Comparison of ENCODE assay signal across 21 cellular contexts in the genomic region with DNA sequence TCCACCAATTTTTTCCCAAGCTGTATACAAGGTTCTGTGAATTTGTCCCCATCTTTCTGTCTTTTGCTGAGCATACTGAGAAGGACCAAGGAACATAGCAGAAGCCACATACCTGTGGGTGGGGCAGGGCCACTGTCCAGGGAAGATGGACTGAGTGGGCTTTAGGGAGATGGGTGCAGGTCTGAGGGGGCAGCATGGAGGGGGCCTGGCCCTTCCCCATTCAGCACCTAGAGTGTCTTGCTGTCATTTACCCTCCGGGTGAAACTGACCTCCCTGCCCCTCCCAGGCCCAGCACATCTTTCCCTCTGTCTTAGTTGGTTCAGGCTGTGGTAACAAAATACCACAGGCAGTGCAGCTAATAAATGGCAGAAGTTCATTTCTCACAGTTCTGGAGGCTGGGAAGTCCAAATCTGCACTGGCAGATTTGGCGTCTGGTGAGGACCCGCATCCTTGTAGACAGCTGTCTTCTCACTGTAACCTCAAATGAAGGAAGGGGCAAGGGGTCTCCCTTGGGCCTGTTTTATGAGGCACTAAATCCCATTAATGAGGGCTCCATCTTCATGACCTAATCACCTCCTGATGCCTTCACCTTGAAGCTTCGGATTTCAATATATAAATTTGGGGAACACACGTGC.
"Had no signal": no experiment of that assay in that cellular context is flagged by ENCODE, and none has a peak within 500 bp of the region (broad histone marks: within the 10 kb centered on the region; RNA-seq: fewer than 3 reads in every experiment).

No MANE protein-coding gene starts in this region.

- H3K27me3 ChIP-seq: cardiac muscle cell, pancreas, right lobe of liver, thyroid gland, vagina had no signal

- ATAC-seq: activated CD4-positive, alpha-beta T cell treated with anti-CD3 and anti-CD28 coated beads for 36 hours; activated T-cell treated with anti-CD3 and anti-CD28 coated beads, Interleukin-2, amount 50 U/mL, for 4 hours; left ventricle myocardium superior; naive thymus-derived CD4-positive, alpha-beta T cell; pancreas; stimulated activated memory B cell treated with anti-CD40 and anti-IgM and Interleukin-4, amounts not matched to agents 10 μg/mL and 1 μg/mL and 100 μg/mL, for 72 hours; WTC11 had no signal

- FAIRE-seq: endometrium, frontal cortex, keratinocyte, pancreas had no signal

- DNase-seq: activated CD4-positive, alpha-beta T cell treated with anti-CD3 and anti-CD28 coated beads for 36 hours; activated CD4-positive, alpha-beta T cell treated with anti-CD3 and anti-CD28 coated beads, Interleukin-2, amount 50 U/mL, for 48 hours; activated gamma-delta T cell; activated T-cell treated with anti-CD3 and anti-CD28 coated beads, Interleukin-2, amount 50 U/mL, for 4 hours; amniotic stem cell; erythroblast; hypothalamus; left ventricle myocardium superior; stimulated activated CD4-positive, alpha-beta T cell treated with anti-CD3 and anti-CD28 coated beads, Interleukin-4, amount 100 ng/mL, for 4 hours; thyroid gland had no signal

- H3K27ac ChIP-seq: cardiac muscle cell, pancreas, right lobe of liver, vagina had no signal

- H3K9me3 ChIP-seq: pancreas, right lobe of liver, thyroid gland, vagina had no signal

- H3K36me3 ChIP-seq: cardiac muscle cell, pancreas, right lobe of liver, thyroid gland, vagina had no signal

- H3K4me3 ChIP-seq: cardiac muscle cell, pancreas, right lobe of liver, smooth muscle cell, thyroid gland, vagina had no signal
